In the genomic region with DNA sequence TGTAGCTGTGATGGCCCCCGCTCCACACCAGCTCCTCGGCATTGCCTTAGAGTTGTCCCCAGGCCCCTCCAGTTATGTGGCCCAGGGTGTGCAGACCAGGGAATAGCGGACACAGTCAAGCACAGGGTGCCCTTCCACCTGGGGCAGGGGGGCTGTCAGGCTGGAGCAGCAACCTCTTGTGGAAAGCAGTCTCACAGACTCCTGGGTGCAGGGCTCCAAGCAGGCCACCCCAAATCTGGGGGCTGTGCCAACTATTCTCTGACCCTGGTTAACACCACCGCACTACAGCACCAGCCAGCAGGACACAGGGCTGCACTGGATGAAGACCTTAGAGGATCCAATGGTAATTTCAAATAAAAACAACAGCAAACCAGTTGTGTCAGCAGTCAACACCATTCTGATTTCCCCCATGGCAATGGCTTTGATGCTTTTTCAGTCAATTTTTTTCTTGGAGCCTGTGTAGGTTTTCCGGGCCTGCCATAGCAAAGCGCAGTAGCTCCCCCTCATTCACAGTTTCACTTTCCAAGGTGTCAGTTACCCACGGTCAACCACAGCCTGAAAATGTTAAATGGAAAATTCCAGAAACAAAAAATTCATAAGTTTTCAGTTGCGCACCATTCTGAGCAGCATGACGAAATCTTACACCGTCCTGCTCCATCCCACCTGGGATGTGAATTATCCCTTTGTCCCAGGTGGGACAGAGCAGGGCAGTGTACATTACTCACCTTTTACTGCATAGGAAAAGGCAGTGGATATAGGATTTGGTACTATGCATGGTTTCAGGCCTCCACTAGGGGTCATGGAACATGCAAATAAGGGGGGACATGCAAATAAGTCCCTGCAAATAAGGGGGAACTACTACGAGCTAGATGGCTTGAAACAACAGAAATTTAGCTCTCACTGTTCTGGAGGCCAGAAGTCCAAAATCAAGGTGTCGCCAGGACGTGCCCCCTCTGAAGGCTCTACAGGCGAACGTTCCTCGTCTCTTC, we compare ENCODE assay signal across 19 cellular contexts. TPM values are rescaled to one million over a fixed set of nuclear protein-coding genes. Genes with fewer than 3 reads are reported as not detected.
DNase-seq lines count a peak whose midpoint lies in the region; ATAC-seq, FAIRE-seq and TF ChIP-seq lines count a peak whose summit lies in the region.
"Had no signal": no experiment of that assay in that cellular context is flagged by ENCODE, and none has a peak within 500 bp of the region (broad histone marks: within the 10 kb centered on the region; RNA-seq: fewer than 3 reads in every experiment).

No MANE protein-coding gene starts in this region.

- no peak overlapping the region for H3K4me2 ChIP-seq in GM23338
- H3K4me2 ChIP-seq in GM12878 (ENCODE audit: control insufficient read depth, insufficient read depth): no peak overlapping the region

- H3K79me2 ChIP-seq in GM23338 (replicated peaks; ENCODE audit: insufficient read depth) (no peaks in the 10 kb centered on the region), GM12878 (ENCODE audit: control insufficient read depth, insufficient read depth, low read length) (no peaks in the 10 kb centered on the region)

- no peak for DNase-seq in activated T-cell treated with anti-CD3 and anti-CD28 coated beads, Interleukin-2, amount 50 U/mL, for 24 hours
- no peak for DNase-seq in activated T-cell treated with anti-CD3 and anti-CD28 coated beads, Interleukin-2, amount 50 U/mL, for 48 hours
- DNase-seq in GM23338 (ENCODE audit: low spot score) (no peak), GM12878 (ENCODE audit: low read depth, low spot score) (no peak), 8988T (no peak)
- DNase-seq: amygdala; foreskin keratinocyte; NCI-H2107; NCI-H526; right cardiac atrium; SJCRH30; stimulated activated CD4-positive, alpha-beta T cell treated with anti-CD3 and anti-CD28 coated beads, Interleukin-15, amount 100 ng/mL, for 24 hours; stimulated activated naive CD4-positive, alpha-beta T cell treated with Interleukin-2 at 50 U/mL for 16 hours; upper lobe of left lung had no signal

- H3K27ac ChIP-seq in GM23338 (ENCODE audit: low read depth) (no peak overlapping the region), GM12878 (ENCODE audit: control insufficient read depth, insufficient read depth) (no peak overlapping the region)
- H3K27ac ChIP-seq: foreskin keratinocyte, neutrophil, SJCRH30, upper lobe of left lung had no signal

- no peaks in the 10 kb centered on the region for H3K36me3 Mint-ChIP-seq in activated T-cell treated with anti-CD3 and anti-CD28 coated beads, Interleukin-2, amount 50 U/mL, for 24 hours (ENCODE audit: low read depth)
- no peaks in the 10 kb centered on the region for H3K36me3 Mint-ChIP-seq in GM23338 (ENCODE audit: low read depth)
- no peaks in the 10 kb centered on the region for H3K36me3 Mint-ChIP-seq in stimulated activated memory B cell treated with anti-CD40 and anti-IgM and Interleukin-4, amounts not matched to agents 10 μg/mL and 1 μg/mL and 100 μg/mL, for 72 hours

- ATAC-seq in GM23338: peak; percentile 26; the same call in 1 of the 3 replicates
- peak; percentile 36; the same call in 2 of the 3 replicates for ATAC-seq in GM12878
- ATAC-seq in stimulated activated memory B cell treated with anti-CD40 and anti-IgM and Interleukin-4, amounts not matched to agents 10 μg/mL and 1 μg/mL and 100 μg/mL, for 72 hours: no peak
- no peak for ATAC-seq in GM18498 (IDR thresholded peaks at IDR 0.05; ENCODE audit: unreplicated experiment)
- no peak for ATAC-seq in GM18861 (IDR thresholded peaks at IDR 0.05; ENCODE audit: unreplicated experiment)
- ATAC-seq: foreskin keratinocyte had no signal

- no peaks in the 10 kb centered on the region for H3K9me3 Mint-ChIP-seq in activated T-cell treated with anti-CD3 and anti-CD28 coated beads, Interleukin-2, amount 50 U/mL, for 24 hours
- H3K9me3 Mint-ChIP-seq in GM23338: no peaks in the 10 kb centered on the region
- H3K9me3 Mint-ChIP-seq in stimulated activated memory B cell treated with anti-CD40 and anti-IgM and Interleukin-4, amounts not matched to agents 10 μg/mL and 1 μg/mL and 100 μg/mL, for 72 hours: no peaks in the 10 kb centered on the region
- H3K9me3 Mint-ChIP-seq: IgD-negative memory B cell had no signal

- in situ Hi-C loops in GM12878 (cut with MboI): no loop called here

- H3K4me1 ChIP-seq in GM23338 (ENCODE audit: insufficient read depth): no peaks in the 10 kb centered on the region
- no peaks in the 10 kb centered on the region for H3K4me1 ChIP-seq in GM12878 (ENCODE audit: control insufficient read depth, insufficient read depth, low read length)
- H3K4me1 ChIP-seq: foreskin keratinocyte, upper lobe of left lung had no signal

- SMC1A ChIA-PET in GM12878 (lab: Charles Lee; ENCODE audit: uncharacterized antibody, unreplicated experiment): interaction anchor here (1.1 to 1.8 kb wide), 2 partner anchors 11 to 60 kb away, joined by 4 to 5 read pairs; no protein-coding TSS in a partner anchor

- no peak for TF ChIP-seq EP300 in GM12878 (IDR thresholded peaks at IDR 0.05; ENCODE audit: borderline replicate concordance in 1 of 2, control insufficient read depth in 1 of 2, low read depth in 2 of 2, low read length in 2 of 2)

- H3K4me3 Mint-ChIP-seq in activated T-cell treated with anti-CD3 and anti-CD28 coated beads, Interleukin-2, amount 50 U/mL, for 24 hours: no peak overlapping the region
- no peak overlapping the region for H3K4me3 Mint-ChIP-seq in GM23338
- no peak overlapping the region for H3K4me3 Mint-ChIP-seq in stimulated activated memory B cell treated with anti-CD40 and anti-IgM and Interleukin-4, amounts not matched to agents 10 μg/mL and 1 μg/mL and 100 μg/mL, for 72 hours

- POLR2A ChIA-PET in GM12878 (lab: Charles Lee): no interaction called here

- H3K4me1 Mint-ChIP-seq in activated T-cell treated with anti-CD3 and anti-CD28 coated beads, Interleukin-2, amount 50 U/mL, for 24 hours (ENCODE audit: low read depth): peaks cover 30% of the 10 kb centered on the region
- H3K4me1 Mint-ChIP-seq in GM23338: peaks cover 6% of the 10 kb centered on the region
- peaks cover 19% of the 10 kb centered on the region for H3K4me1 Mint-ChIP-seq in stimulated activated memory B cell treated with anti-CD40 and anti-IgM and Interleukin-4, amounts not matched to agents 10 μg/mL and 1 μg/mL and 100 μg/mL, for 72 hours

- H4K20me1 ChIP-seq in GM23338 (replicated peaks; ENCODE audit: insufficient read depth): no peaks in the 10 kb centered on the region
- no peaks in the 10 kb centered on the region for H4K20me1 ChIP-seq in GM12878 (ENCODE audit: control insufficient read depth, insufficient read depth)

- FAIRE-seq in GM12878 (lab: Jason Lieb, UNC): no peak

- H3K27me3 Mint-ChIP-seq in activated T-cell treated with anti-CD3 and anti-CD28 coated beads, Interleukin-2, amount 50 U/mL, for 24 hours: no peaks in the 10 kb centered on the region
- H3K27me3 Mint-ChIP-seq in GM23338 (ENCODE audit: insufficient read depth, low read depth, poor library complexity): peaks cover 3% of the 10 kb centered on the region
- no peaks in the 10 kb centered on the region for H3K27me3 Mint-ChIP-seq in stimulated activated memory B cell treated with anti-CD40 and anti-IgM and Interleukin-4, amounts not matched to agents 10 μg/mL and 1 μg/mL and 100 μg/mL, for 72 hours
- H3K27me3 Mint-ChIP-seq: IgD-negative memory B cell had no signal

- 61% methylated on average over 16 of the region's 16 CpGs for WGBS in GM12878 (ENCODE audit: insufficient coverage, insufficient replicate concordance, low lambda C conversion rate, missing lambda C conversion rate)

- no peak for TF ChIP-seq RAD21 in GM12878 (IDR thresholded peaks at IDR 0.05; ENCODE audit: insufficient read depth, low read depth, low read length)

- BruUV-seq in GM12878 (replicated peaks; lab: Mats Ljungman, UMichigan): no TSS peak

- intact Hi-C loops in GM12878 (cut with micrococcal nuclease; ENCODE audit: unreplicated experiment): no loop called here

- no peak overlapping the region for H3K9ac ChIP-seq in GM12878 (ENCODE audit: control insufficient read depth, insufficient read depth, low read length)

- no peaks in the 10 kb centered on the region; the same call in 1 of the 2 replicates for H3K9me2 ChIP-seq in GM23338 (ENCODE audit: insufficient read depth)

- CTCF ChIA-PET in GM12878 (lab: Yijun Ruan, JAX): interaction anchor here (0.7 to 1.0 kb wide), 2 partner anchors 24 to 60 kb away, joined by 3 read pairs; no protein-coding TSS in a partner anchor

- TF ChIP-seq CTCF in GM23338 (conservative IDR thresholded peaks at IDR 0.05; ENCODE audit: low read depth in 2 of 2) (peak in 1 of 2 experiments; percentile 27; a peak in 1 of 4 replicates), GM12878 (IDR thresholded peaks at IDR 0.05 in 2 of 3, conservative IDR thresholded peaks at IDR 0.05 in 1 of 3; ENCODE audit: control insufficient read depth in 2 of 3, extremely low read depth in 1 of 3, insufficient read depth in 1 of 3, low read depth in 3 of 3, low read length in 3 of 3) (0 out of 6 replicates have a peak, but pooled peaks of 1 of the 3 experiments have one; percentile 6)

- H3K27me3 ChIP-seq in GM23338 (ENCODE audit: insufficient read depth) (no peaks in the 10 kb centered on the region), GM12878 (replicated peaks in 1 of 2; ENCODE audit: control insufficient read depth in 2 of 2, insufficient read depth in 2 of 2, low read length in 1 of 2) (no peaks in the 10 kb centered on the region)
- H3K27me3 ChIP-seq: neutrophil, SJCRH30, upper lobe of left lung had no signal

- H3K36me3 ChIP-seq in GM23338 (ENCODE audit: insufficient read depth) (no peaks in the 10 kb centered on the region), GM12878 (ENCODE audit: control insufficient read depth in 2 of 2, insufficient read depth in 2 of 2, low read length in 1 of 2) (no peaks in the 10 kb centered on the region)
- H3K36me3 ChIP-seq: neutrophil, SJCRH30, upper lobe of left lung had no signal

- peak overlapping the region; percentile 23 for H3K27ac Mint-ChIP-seq in activated T-cell treated with anti-CD3 and anti-CD28 coated beads, Interleukin-2, amount 50 U/mL, for 24 hours
- H3K27ac Mint-ChIP-seq in GM23338: no peak overlapping the region
- H3K27ac Mint-ChIP-seq in stimulated activated memory B cell treated with anti-CD40 and anti-IgM and Interleukin-4, amounts not matched to agents 10 μg/mL and 1 μg/mL and 100 μg/mL, for 72 hours: peak overlapping the region; percentile 50
- H3K27ac Mint-ChIP-seq: IgD-negative memory B cell had no signal

- RAD21 ChIA-PET in GM12878 (lab: Charles Lee; ENCODE audit: unreplicated experiment): interaction anchor here (1.5 kb wide), 1 partner anchor 9 kb away, joined by 3 read pairs; no protein-coding TSS in a partner anchor

- H3F3A ChIP-seq in GM23338 (replicated peaks; ENCODE audit: low read depth): no peaks in the 10 kb centered on the region

- TF ChIP-seq POLR2A in GM12878 (IDR thresholded peaks at IDR 0.05; ENCODE audit: low read depth, low read length): no peak

- H2AFZ ChIP-seq in GM23338 (0 out of 2 replicates have a peak overlapping the region, but pooled peaks have one; percentile 23), GM12878 (ENCODE audit: control insufficient read depth, low read depth, low read length) (no peak overlapping the region)

- H3K4me3 ChIP-seq in GM23338 (no peak overlapping the region), GM12878 (no peak overlapping the region)
- H3K4me3 ChIP-seq: SJCRH30, upper lobe of left lung had no signal

- no peaks in the 10 kb centered on the region for H3K9me3 ChIP-seq in GM12878 (replicated peaks; ENCODE audit: control insufficient read depth, insufficient read depth, low read length)
- H3K9me3 ChIP-seq: neutrophil, SJCRH30, upper lobe of left lung had no signal

RNA-seq across cellular contexts. Expression of a gene that starts 49.0 kb away (rescaled TPM):
- total RNA-seq in GM23338 (2014; rRNA removed; shearing (Covaris generic)): 61.4 and 67.4 TPM in 2 replicates
- polyA plus RNA-seq in GM23338 (2016; fragmentation: Nextera tagmentation; extraction: Ambion mirVana) (28.6 and 37.7 TPM in 2 replicates), GM12878 (2011; rRNA removed) (69.6 and 90.5 TPM in 2 replicates), GM12878 (2014; fragmentation: Illumina TruSeq; extraction: Trizol) (57.6 and 71.1 TPM in 2 replicates), GM12878 (2014; fragmentation: Nextera tagmentation; extraction: Ambion mirVana) (10 to 100 TPM; 36.3 to 42.2 TPM), GM12878 (2014; rRNA removed) (42.0 and 48.0 TPM in 2 replicates), GM12878 (2016; fragmentation: Nextera tagmentation; extraction: Ambion mirVana) (10 to 100 TPM; 62.3 to 63.8 TPM)
- 43.0 and 51.0 TPM in 2 replicates for total RNA-seq in GM12878 (2013; cell fraction: nucleolus; rRNA removed)
- total RNA-seq in GM12878 (2014; rRNA removed) (39.9 and 49.0 TPM in 2 replicates), GM12878 (2014; rRNA removed; fragmentation: Illumina TruSeq; extraction: Trizol) (44.0 and 45.3 TPM in 2 replicates), GM12878 (2021) (21.7 and 24.1 TPM in 2 replicates)
- 17.7 TPM for polyA plus RNA-seq in GM12878 (2011; ENCODE audit: low read depth)
- polyA plus RNA-seq in GM12878 (2011; cell fraction: cytosol; rRNA removed): 35.7 and 39.3 TPM in 2 replicates
- polyA plus RNA-seq in GM12878 (2011; cell fraction: nucleus; rRNA removed): 15.7 and 20.4 TPM in 2 replicates
- polyA plus RNA-seq in GM12878 (2012): 26.2 and 37.7 TPM in 2 replicates
- polyA minus RNA-seq in GM12878 (2011; rRNA and poly(A)+ RNA removed): 39.1 and 40.6 TPM in 2 replicates
- 12.8 and 18.4 TPM in 2 replicates for polyA minus RNA-seq in GM12878 (2011; cell fraction: cytosol; rRNA and poly(A)+ RNA removed)
- 4.6 and 5.1 TPM in 2 replicates for polyA minus RNA-seq in GM12878 (2011; cell fraction: nucleus; rRNA and poly(A)+ RNA removed)

Comparison
In these comparisons a context has a peak if more than half of its experiments do, and no peak if none do; other contexts are left out.
1. ATAC-seq: peak in GM23338 (single experiment) and GM12878 (single experiment); none in stimulated activated memory B cell treated with anti-CD40 and anti-IgM and Interleukin-4, amounts not matched to agents 10 μg/mL and 1 μg/mL and 100 μg/mL, for 72 hours (single experiment), GM18498 (single experiment) and GM18861 (single experiment).